ENCODE assay signal across 1 cellular context in the genomic region with DNA sequence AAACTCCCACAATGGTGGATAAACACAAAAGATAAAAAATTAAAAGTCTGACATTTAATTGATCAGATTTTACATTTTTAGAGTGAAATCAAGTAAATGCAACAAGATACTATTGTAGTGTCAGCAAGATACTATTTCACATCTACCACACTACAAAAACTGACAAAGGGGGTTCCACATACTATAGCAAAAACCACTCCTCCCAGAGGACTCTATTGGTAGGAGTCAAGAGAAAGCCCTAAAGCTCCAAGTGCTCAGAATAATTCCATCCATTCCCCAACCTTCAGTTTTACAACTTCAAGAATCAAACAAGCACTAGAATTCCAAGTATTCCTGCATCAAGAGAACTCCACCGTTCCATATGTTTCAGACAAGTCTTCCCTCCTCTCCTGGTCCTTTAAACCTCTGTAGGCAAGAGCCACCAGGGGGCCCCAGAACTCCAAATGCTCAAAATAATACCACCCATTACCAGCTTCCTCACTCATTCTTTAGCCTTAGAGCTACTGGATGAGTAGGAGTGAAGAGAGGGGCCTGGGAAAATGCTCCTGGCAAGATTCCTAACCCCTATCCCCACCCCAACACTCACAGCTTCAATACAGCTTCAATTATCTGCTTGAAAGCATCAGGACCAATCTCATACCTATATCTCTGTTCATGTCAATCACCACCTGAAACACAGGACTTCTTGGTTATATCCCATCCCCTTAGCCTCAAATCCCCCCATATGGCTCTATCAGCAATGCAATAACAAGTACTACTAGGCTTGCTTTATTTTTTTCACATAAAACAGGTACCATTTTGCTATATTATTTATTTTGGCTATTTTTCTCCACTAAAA.
TF ChIP-seq lines count a peak whose summit lies in the region.

No MANE protein-coding gene starts in this region.

TF ChIP-seq in HEK293T, 16 proteins besides CTCF, POLR2A, EP300 and RAD21 (continued from another document):
- TF ChIP-seq NFRKB (IDR thresholded peaks at IDR 0.05) (no peak), ZNF384 (IDR thresholded peaks at IDR 0.05) (no peak), FOXA1 (IDR thresholded peaks at IDR 0.05) (no peak), ELF4 (IDR thresholded peaks at IDR 0.05) (no peak), L3MBTL2 (conservative IDR thresholded peaks at IDR 0.05) (no peak)
